Comparison of ENCODE assay signal across 9 cellular contexts in genomic region chr3:73448761-73449290, GRCh38.
DNase-seq lines count a peak whose midpoint lies in the region; ATAC-seq lines count a peak whose summit lies in the region.
"Had no signal": no experiment of that assay in that cellular context is flagged by ENCODE, and none has a peak within 500 bp of the region (broad histone marks: within the 10 kb centered on the region; RNA-seq: fewer than 3 reads in every experiment).

No MANE protein-coding gene starts in this region.

- DNase-seq in renal cortical epithelial cell (ENCODE audit: low read depth) (peak; percentile 47), NCI-H446 treated with DMSO at 0.1 percent for 48 hours (lab: John Stamatoyannopoulos, UW) (no peak), ACHN (no peak), pons (ENCODE audit: low spot score) (no peak), NCI-H1930 (lab: John Stamatoyannopoulos, UW) (no peak)
- DNase-seq: left lung had no signal

- in situ Hi-C loops in ACHN (cut with HindIII; ENCODE audit: low pct_ligation_motif_present, low pct_unique_long_range_greater_than_20kb, low sequenced_read_pairs): no loop called here

- ATAC-seq in GM19035 (IDR thresholded peaks at IDR 0.05; ENCODE audit: unreplicated experiment): peak; percentile 91
- peak; percentile 92 for ATAC-seq in HG02610 (IDR thresholded peaks at IDR 0.05; ENCODE audit: unreplicated experiment)
- peak; percentile 75 for ATAC-seq in HG03558 (IDR thresholded peaks at IDR 0.05; ENCODE audit: extremely low read depth, unreplicated experiment)
- ATAC-seq: left lung had no signal
